8 cellular contexts compared by ENCODE assay signal in genomic region chr7:127391591-127392181, GRCh38. TPM values are rescaled to one million over a fixed set of nuclear protein-coding genes. Genes with fewer than 3 reads are reported as not detected.
DNase-seq lines count a peak whose midpoint lies in the region; ATAC-seq and TF ChIP-seq lines count a peak whose summit lies in the region.

No MANE protein-coding gene starts in this region.

- peak overlapping the region; percentile 93 to 95 (median 94) for H3K27ac ChIP-seq in Peyer's patch

- peaks cover 25 to 40% of the 10 kb centered on the region in 2 donors for H3K36me3 Mint-ChIP-seq in activated naive CD4-positive, alpha-beta T cell treated with anti-CD3 and anti-CD28 coated beads, Interleukin-2, amount 50 U/mL, for 72 hours

- peak overlapping the region; percentile 66 to 92 (median 81) for H3K4me3 ChIP-seq in Peyer's patch

- peak in 1 of 2 donors; percentile 40 for TF ChIP-seq POLR2A in Peyer's patch (IDR thresholded peaks at IDR 0.05)

- H3K27me3 ChIP-seq in Peyer's patch = no peaks in the 10 kb centered on the region

- H3K36me3 ChIP-seq in Peyer's patch = peaks cover 0 to 20% (median 0%) of the 10 kb centered on the region in 3 donors

- H3K4me1 ChIP-seq in Peyer's patch = peaks cover 0 to 23% (median 5%) of the 10 kb centered on the region in 4 donors

- TF ChIP-seq CTCF in Peyer's patch (IDR thresholded peaks at IDR 0.05) = peak in 1 of 6 experiments; percentile 11

- ATAC-seq in HG02885 (IDR thresholded peaks at IDR 0.05; ENCODE audit: poor library complexity, unreplicated experiment) = peak; percentile 42
- ATAC-seq in activated naive CD4-positive, alpha-beta T cell treated with anti-CD3 and anti-CD28 coated beads, Interleukin-2, amount 50 U/mL, for 72 hours = peak; percentile 28 to 36

- peak overlapping the region; percentile 92 to 98 for H3K27ac Mint-ChIP-seq in activated naive CD4-positive, alpha-beta T cell treated with anti-CD3 and anti-CD28 coated beads, Interleukin-2, amount 50 U/mL, for 72 hours

- intact Hi-C loops in cardiac septum (cut with DNase I) = loop anchor here (5.0 to 10.0 kb wide), 3 partner anchors 44 to 263 kb away; partner anchors contain the start of genes ARF5, GCC1 and SND1

- DNase-seq in activated CD8-positive, alpha-beta memory T cell treated with anti-CD3 and anti-CD28 coated beads for 1 hour (ENCODE audit: extremely low read depth in 1 of 2, low read depth in 1 of 2) = peak; percentile 19 to 38
- DNase-seq in activated CD8-positive, alpha-beta memory T cell treated with anti-CD3 and anti-CD28 coated beads, Interleukin-2, amount 50 U/mL, for 48 hours = no peak
- DNase-seq in Peyer's patch (peak in 2 of 3 donors; percentile 62 to 80), cardiac septum (ENCODE audit: low spot score) (peak; percentile 75), retina (peak; percentile 63), HT-29 (ENCODE audit: low spot score) (no peak)
- peak; percentile 62 to 66 for DNase-seq in activated naive CD4-positive, alpha-beta T cell treated with anti-CD3 and anti-CD28 coated beads, Interleukin-2, amount 50 U/mL, for 72 hours (ENCODE audit: low spot score in 2 of 2)

- no peaks in the 10 kb centered on the region for H3K9me3 ChIP-seq in Peyer's patch

- H3K9me3 Mint-ChIP-seq in activated naive CD4-positive, alpha-beta T cell treated with anti-CD3 and anti-CD28 coated beads, Interleukin-2, amount 50 U/mL, for 72 hours = peaks cover 0 to 9% of the 10 kb centered on the region in 2 donors

RNA-seq across cellular contexts. Expression of gene ZNF800, which starts 0.8 kb away (rescaled TPM):
- total RNA-seq in Peyer's patch (10 to 100 TPM; 25.9 to 48.1 (median 30.9) TPM), cardiac septum (26.3 TPM)
- 10 to 100 TPM; 26.4 to 33.5 TPM for total RNA-seq in activated naive CD4-positive, alpha-beta T cell treated with anti-CD3 and anti-CD28 coated beads, Interleukin-2, amount 50 U/mL, for 72 hours
- total RNA-seq in HT-29 (2014; rRNA removed; shearing (Covaris generic)) = 15.9 and 19.1 TPM in 2 replicates

Comparison
In these comparisons a context has a peak if more than half of its experiments do, and no peak if none do; other contexts are left out.
1. DNase-seq: peak in activated CD8-positive, alpha-beta memory T cell treated with anti-CD3 and anti-CD28 coated beads for 1 hour (2 of 2), Peyer's patch (2 of 3), activated naive CD4-positive, alpha-beta T cell treated with anti-CD3 and anti-CD28 coated beads, Interleukin-2, amount 50 U/mL, for 72 hours (2 of 2), cardiac septum (single experiment) and retina (single experiment); none in activated CD8-positive, alpha-beta memory T cell treated with anti-CD3 and anti-CD28 coated beads, Interleukin-2, amount 50 U/mL, for 48 hours (single experiment) and HT-29 (single experiment).